ENCODE assay signal across 6 cellular contexts in genomic region chr12:121737421-121737820, GRCh38.
"Had no signal": no experiment of that assay in that cellular context is flagged by ENCODE, and none has a peak within 500 bp of the region (broad histone marks: within the 10 kb centered on the region; RNA-seq: fewer than 3 reads in every experiment).

No MANE protein-coding gene starts in this region.

- H3K27ac ChIP-seq: GM23248, HL-60 had no signal

- H2AFZ ChIP-seq: GM23248 had no signal

- FAIRE-seq: HepG2 had no signal

- H3K4me3 ChIP-seq: GM23248 had no signal

- ATAC-seq: HepG2 had no signal

- DNase-seq: GM23248, GOT3, H9, HCEC 1CT had no signal

- H3K9ac ChIP-seq: GM23248 had no signal
